In the genomic region with DNA sequence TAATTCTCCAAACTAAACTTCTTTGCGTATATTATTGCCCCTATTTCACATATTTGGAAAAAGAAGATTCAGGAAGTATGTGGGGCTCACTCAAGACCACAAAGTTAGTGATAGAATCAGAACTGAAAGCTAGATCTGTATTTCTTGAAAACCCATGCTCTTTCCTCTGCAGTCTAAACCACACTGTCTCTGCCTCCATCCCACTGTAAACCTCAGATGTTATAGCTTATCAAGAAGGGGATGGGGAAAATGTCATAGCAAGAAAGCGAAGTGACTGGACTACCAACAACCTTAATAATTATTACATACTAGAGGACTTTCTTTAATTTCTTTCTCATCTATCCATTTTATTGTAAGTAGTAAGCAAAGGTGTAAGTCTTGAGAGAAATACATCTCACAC, we compare ENCODE assay signal across 8 cellular contexts.
DNase-seq lines count a peak whose midpoint lies in the region; ATAC-seq and TF ChIP-seq lines count a peak whose summit lies in the region.

No MANE protein-coding gene starts in this region.

- H3K27me3 ChIP-seq in left lung (no peaks in the 10 kb centered on the region), PC-9 (ENCODE audit: insufficient read depth, low read depth) (no peaks in the 10 kb centered on the region), suprapubic skin (no peaks in the 10 kb centered on the region)

- no peaks in the 10 kb centered on the region for H4K20me1 ChIP-seq in PC-9 (ENCODE audit: insufficient read depth)

- TF ChIP-seq EP300 in suprapubic skin (IDR thresholded peaks at IDR 0.05) = no peak

- no peaks in the 10 kb centered on the region for H3K36me3 ChIP-seq in left lung
- H3K36me3 ChIP-seq in PC-9 (ENCODE audit: low read depth) = no peaks in the 10 kb centered on the region
- no peaks in the 10 kb centered on the region for H3K36me3 ChIP-seq in suprapubic skin

- H3K27ac ChIP-seq in left lung = peak overlapping the region; percentile 8 to 73
- no peak overlapping the region for H3K27ac ChIP-seq in PC-9
- no peak overlapping the region for H3K27ac ChIP-seq in suprapubic skin

- H3K9me2 ChIP-seq in PC-9 (ENCODE audit: insufficient read depth) = no peaks in the 10 kb centered on the region

- H3K9me3 ChIP-seq in left lung = no peaks in the 10 kb centered on the region
- no peaks in the 10 kb centered on the region for H3K9me3 ChIP-seq in PC-9 (ENCODE audit: insufficient read depth, low read depth)
- no peaks in the 10 kb centered on the region for H3K9me3 ChIP-seq in suprapubic skin

- 81% methylated on average over 2 of the region's 2 CpGs for WGBS in suprapubic skin

- peak; percentile 79 for ATAC-seq in GM18511 (IDR thresholded peaks at IDR 0.05; ENCODE audit: unreplicated experiment)
- ATAC-seq in GM21515 (IDR thresholded peaks at IDR 0.05; ENCODE audit: unreplicated experiment) = peak; percentile 83
- peak; percentile 75 for ATAC-seq in HG03565 (IDR thresholded peaks at IDR 0.05; ENCODE audit: unreplicated experiment)
- no peak for ATAC-seq in left lung

- intact Hi-C loops in left lung (cut with DNase I) (no loop called here), PC-9 (cut with micrococcal nuclease; ENCODE audit: unreplicated experiment) (no loop called here)

- CTCF ChIA-PET in PC-9 (lab: Charles Lee) = no interaction called here

- H3K79me2 ChIP-seq in PC-9 (ENCODE audit: low read depth) = no peaks in the 10 kb centered on the region

- DNase-seq in left lung (no peak), PC-9 (no peak), dedifferentiated amniotic fluid mesenchymal stem cell (ENCODE audit: extremely low spot score) (no peak), inferior parietal cortex (ENCODE audit: extremely low spot score) (no peak), suprapubic skin (ENCODE audit: low spot score in 2 of 2) (no peak)

- H3F3A ChIP-seq in PC-9 (ENCODE audit: insufficient read depth, low read depth) = no peaks in the 10 kb centered on the region

- POLR2A ChIA-PET in PC-9 (lab: Charles Lee; ENCODE audit: unreplicated experiment) = no interaction called here

- H2AFZ ChIP-seq in PC-9 = no peak overlapping the region

- BruUV-seq in PC-9 (replicated peaks; lab: Mats Ljungman, UMichigan) = no TSS peak

- no peak overlapping the region for H3K4me2 ChIP-seq in PC-9

- no peak overlapping the region for H3K4me3 ChIP-seq in left lung
- no peak overlapping the region for H3K4me3 ChIP-seq in PC-9
- H3K4me3 ChIP-seq in suprapubic skin = no peak overlapping the region

- TF ChIP-seq CTCF in left lung (IDR thresholded peaks at IDR 0.05) (no peak), PC-9 (conservative IDR thresholded peaks at IDR 0.05) (no peak), suprapubic skin (IDR thresholded peaks at IDR 0.05) (no peak)

- TF ChIP-seq POLR2A in suprapubic skin (IDR thresholded peaks at IDR 0.05) = no peak

- H3K4me1 ChIP-seq in left lung = peaks cover 28 to 76% of the 10 kb centered on the region in 2 donors
- no peaks in the 10 kb centered on the region for H3K4me1 ChIP-seq in PC-9 (replicated peaks; ENCODE audit: insufficient read depth)
- H3K4me1 ChIP-seq in suprapubic skin = peaks cover 43% of the 10 kb centered on the region

Comparison
In these comparisons a context has a peak if more than half of its experiments do, and no peak if none do; other contexts are left out.
1. H3K27ac ChIP-seq: peak in left lung (2 of 2); none in PC-9 (single experiment) and suprapubic skin (single experiment).